1 cellular context compared by ENCODE assay signal in the genomic region with DNA sequence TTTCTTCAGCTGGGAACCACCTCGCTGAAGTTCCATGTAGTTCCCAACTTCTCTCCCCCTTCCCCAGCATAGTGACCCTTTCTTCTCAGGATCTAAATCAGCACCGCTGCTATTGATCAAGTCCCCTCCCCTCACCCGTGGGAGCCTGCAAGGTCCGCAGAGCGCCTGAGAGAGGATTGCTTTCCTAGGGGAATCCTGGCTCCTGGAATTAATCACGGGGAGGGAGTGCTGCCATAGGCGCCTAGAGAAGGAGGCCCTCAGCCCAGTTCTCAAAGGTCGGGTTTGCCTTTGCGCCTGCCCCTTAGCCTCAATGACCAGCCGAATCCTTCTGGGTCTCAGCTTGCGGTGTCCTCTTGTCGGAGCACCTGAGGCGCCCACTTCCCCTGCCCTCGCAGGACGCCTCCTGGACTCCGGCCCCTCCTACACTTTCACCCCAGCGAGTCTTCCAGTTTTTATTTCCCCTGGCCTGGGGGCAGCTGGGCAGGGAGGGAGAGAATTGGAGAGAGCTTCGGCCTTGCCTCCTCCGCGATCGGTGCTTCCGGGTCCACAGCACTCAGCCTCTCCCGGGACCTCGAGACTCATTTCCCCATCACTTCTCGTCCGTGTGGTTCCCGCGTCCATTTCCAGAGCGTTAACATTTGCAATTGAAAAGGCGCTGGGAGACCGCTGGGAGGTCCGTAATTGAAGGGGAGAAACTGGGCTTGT.
TF ChIP-seq lines count a peak whose summit lies in the region.

No MANE protein-coding gene starts in this region.

TF ChIP-seq in HepG2, 621 proteins besides CTCF, POLR2A, EP300 and RAD21:
- TF ChIP-seq EZH2 (conservative IDR thresholded peaks at IDR 0.05; ENCODE audit: low read depth, low read length) = 0 out of 2 replicates have a peak, but pooled peaks have one; percentile 19
- TF ChIP-seq ZSCAN9 (CRISPR knock-in tag; IDR thresholded peaks at IDR 0.05; ENCODE audit: borderline replicate concordance) = no peak
- no peak for TF ChIP-seq MTA1 (CRISPR knock-in tag; IDR thresholded peaks at IDR 0.05; ENCODE audit: borderline replicate concordance)
- TF ChIP-seq, protein P1, sequence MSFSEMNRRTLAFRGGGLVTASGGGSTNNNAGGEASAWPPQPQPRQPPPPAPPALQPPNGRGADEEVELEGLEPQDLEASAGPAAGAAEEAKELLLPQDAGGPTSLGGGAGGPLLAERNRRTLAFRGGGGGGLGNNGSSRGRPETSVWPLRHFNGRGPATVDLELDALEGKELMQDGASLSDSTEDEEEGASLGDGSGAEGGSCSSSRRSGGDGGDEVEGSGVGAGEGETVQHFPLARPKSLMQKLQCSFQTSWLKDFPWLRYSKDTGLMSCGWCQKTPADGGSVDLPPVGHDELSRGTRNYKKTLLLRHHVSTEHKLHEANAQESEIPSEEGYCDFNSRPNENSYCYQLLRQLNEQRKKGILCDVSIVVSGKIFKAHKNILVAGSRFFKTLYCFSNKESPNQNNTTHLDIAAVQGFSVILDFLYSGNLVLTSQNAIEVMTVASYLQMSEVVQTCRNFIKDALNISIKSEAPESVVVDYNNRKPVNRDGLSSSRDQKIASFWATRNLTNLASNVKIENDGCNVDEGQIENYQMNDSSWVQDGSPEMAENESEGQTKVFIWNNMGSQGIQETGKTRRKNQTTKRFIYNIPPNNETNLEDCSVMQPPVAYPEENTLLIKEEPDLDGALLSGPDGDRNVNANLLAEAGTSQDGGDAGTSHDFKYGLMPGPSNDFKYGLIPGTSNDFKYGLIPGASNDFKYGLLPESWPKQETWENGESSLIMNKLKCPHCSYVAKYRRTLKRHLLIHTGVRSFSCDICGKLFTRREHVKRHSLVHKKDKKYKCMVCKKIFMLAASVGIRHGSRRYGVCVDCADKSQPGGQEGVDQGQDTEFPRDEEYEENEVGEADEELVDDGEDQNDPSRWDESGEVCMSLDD (CRISPR knock-in tag; IDR thresholded peaks at IDR 0.05; ENCODE audit: borderline replicate concordance) = no peak
- peak; percentile 3 for TF ChIP-seq AGO1 (IDR thresholded peaks at IDR 0.05; ENCODE audit: low read depth, low read length, poor library complexity, severe bottlenecking)
- TF ChIP-seq DMTF1 (CRISPR knock-in tag; IDR thresholded peaks at IDR 0.05) = no peak
- TF ChIP-seq, protein P2, sequence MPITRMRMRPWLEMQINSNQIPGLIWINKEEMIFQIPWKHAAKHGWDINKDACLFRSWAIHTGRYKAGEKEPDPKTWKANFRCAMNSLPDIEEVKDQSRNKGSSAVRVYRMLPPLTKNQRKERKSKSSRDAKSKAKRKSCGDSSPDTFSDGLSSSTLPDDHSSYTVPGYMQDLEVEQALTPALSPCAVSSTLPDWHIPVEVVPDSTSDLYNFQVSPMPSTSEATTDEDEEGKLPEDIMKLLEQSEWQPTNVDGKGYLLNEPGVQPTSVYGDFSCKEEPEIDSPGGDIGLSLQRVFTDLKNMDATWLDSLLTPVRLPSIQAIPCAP (CRISPR knock-in tag; IDR thresholded peaks at IDR 0.05; ENCODE audit: low read depth) = no peak
- TF ChIP-seq HES4 (CRISPR knock-in tag; IDR thresholded peaks at IDR 0.05; ENCODE audit: borderline replicate concordance) = no peak
TF ChIP-seq in HepG2: peak in this region for 2.
